ENCODE assay signal across 24 cellular contexts in the genomic region with DNA sequence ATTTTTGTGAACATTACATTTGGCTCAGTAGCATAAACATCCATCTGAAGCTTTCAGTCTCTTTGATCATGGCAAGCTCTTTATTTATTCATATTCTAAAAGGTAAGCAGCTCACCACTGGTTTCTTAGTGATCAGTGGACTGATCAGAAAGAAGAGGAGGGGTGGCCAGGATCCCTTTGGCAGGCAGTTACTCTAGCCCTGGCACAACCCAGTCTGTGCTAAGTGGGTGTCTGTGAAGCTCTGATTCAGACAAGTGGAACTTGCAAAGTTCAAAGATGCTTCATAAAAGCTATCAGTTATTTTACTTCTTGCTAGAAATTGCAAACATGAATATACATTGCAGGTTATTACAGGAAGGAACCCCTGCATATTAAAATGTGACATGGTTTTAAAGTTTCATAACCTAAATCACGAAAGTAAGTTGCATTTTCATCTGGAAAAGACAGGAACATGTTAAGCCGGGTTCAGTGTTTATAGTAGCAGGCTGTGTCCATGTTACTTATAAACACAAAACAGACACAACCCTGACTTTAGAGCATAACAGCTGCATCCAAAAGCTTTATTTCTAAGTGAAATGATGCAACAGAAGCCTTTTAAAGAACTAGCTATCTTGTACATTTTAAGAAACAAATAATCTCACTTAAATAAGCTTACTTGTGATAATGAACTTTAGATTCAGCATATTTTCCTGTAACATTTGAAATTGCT.
DNase-seq lines count a peak whose midpoint lies in the region; ATAC-seq and TF ChIP-seq lines count a peak whose summit lies in the region.
"Had no signal": no experiment of that assay in that cellular context is flagged by ENCODE, and none has a peak within 500 bp of the region (broad histone marks: within the 10 kb centered on the region; RNA-seq: fewer than 3 reads in every experiment).

No MANE protein-coding gene starts in this region.

- no peak for TF ChIP-seq CTCF in left ventricle myocardium inferior (IDR thresholded peaks at IDR 0.05; ENCODE audit: borderline replicate concordance)

- no peaks in the 10 kb centered on the region for H3K27me3 ChIP-seq in adipocyte (replicated peaks; ENCODE audit: control insufficient read depth, insufficient read depth, low read length)
- H3K27me3 ChIP-seq in left ventricle myocardium inferior (ENCODE audit: low read depth), result no peaks in the 10 kb centered on the region
- H3K27me3 ChIP-seq: ovary, thyroid gland had no signal

- H3K4me1 ChIP-seq in adipocyte (ENCODE audit: control insufficient read depth, insufficient read depth, low read length), result peaks cover 21% of the 10 kb centered on the region
- H3K4me1 ChIP-seq in left ventricle myocardium inferior, result peaks cover 48% of the 10 kb centered on the region
- H3K4me1 ChIP-seq: Caco-2, thyroid gland had no signal

- H3K9me3 ChIP-seq in adipocyte (ENCODE audit: control insufficient read depth, low read length) (no peaks in the 10 kb centered on the region), left ventricle myocardium inferior (replicated peaks) (peaks cover 7% of the 10 kb centered on the region)
- H3K9me3 ChIP-seq: Caco-2, ovary, thyroid gland had no signal

- peak overlapping the region; percentile 54 for H3K9ac ChIP-seq in adipocyte (ENCODE audit: low read length)

- intact Hi-C loops in left ventricle myocardium inferior (cut with micrococcal nuclease), result no loop called here

- H3K4me3 ChIP-seq in adipocyte (ENCODE audit: low read length) (no peak overlapping the region), left ventricle myocardium inferior (no peak overlapping the region)
- H3K4me3 ChIP-seq: ovary, SK-N-MC, thyroid gland had no signal

- H3K36me3 ChIP-seq in adipocyte (ENCODE audit: control insufficient read depth, insufficient read depth, low read length, severe bottlenecking), result no peaks in the 10 kb centered on the region
- H3K36me3 ChIP-seq in left ventricle myocardium inferior, result no peaks in the 10 kb centered on the region
- H3K36me3 ChIP-seq: ovary, thyroid gland had no signal

- H3K27ac ChIP-seq in left ventricle myocardium inferior (replicated peaks), result peak overlapping the region; percentile 43
- H3K27ac ChIP-seq: ovary, SK-N-MC, thyroid gland had no signal

- ATAC-seq in GM21825 (IDR thresholded peaks at IDR 0.05; ENCODE audit: unreplicated experiment), result no peak
- ATAC-seq: natural killer cell had no signal

- DNase-seq in EH (ENCODE audit: low read depth) (peak; percentile 22), adipocyte (ENCODE audit: low read depth) (peak; percentile 50), left ventricle myocardium inferior (no peak), renal cortical epithelial cell (ENCODE audit: low read depth) (peak; percentile 3), NCI-H2081 treated with DMSO at 0.1 percent for 48 hours (lab: John Stamatoyannopoulos, UW) (no peak), COLO668 (lab: John Stamatoyannopoulos, UW; ENCODE audit: unreplicated experiment) (no peak), HuH-7 (ENCODE audit: low spot score) (no peak)
- DNase-seq: activated naive CD4-positive, alpha-beta T cell treated with anti-CD3 and anti-CD28 coated beads for 36 hours; activated T-cell treated with anti-CD3 and anti-CD28 coated beads, Interleukin-2, amount 50 U/mL, for 48 hours; aorta; Caco-2; DND-41; glutamatergic neuron; H9; Kasumi-1; natural killer cell; NCI-H1092; NCI-H1930; ovary; stimulated activated naive CD4-positive, alpha-beta T cell treated with Interleukin-2 at 50 U/mL for 16 hours; T-helper 9 cell; thyroid gland had no signal

Comparison
In these comparisons a context has a peak if more than half of its experiments do, and no peak if none do; other contexts are left out.
1. DNase-seq: peak in EH (single experiment), adipocyte (single experiment) and renal cortical epithelial cell (single experiment); none in left ventricle myocardium inferior (single experiment), NCI-H2081 treated with DMSO at 0.1 percent for 48 hours (single experiment), COLO668 (single experiment) and HuH-7 (single experiment).